Comparison of ENCODE assay signal across 10 cellular contexts in genomic region chr3:111073186-111073585, GRCh38. TPM values are rescaled to one million over a fixed set of nuclear protein-coding genes. Genes with fewer than 3 reads are reported as not detected.
DNase-seq lines count a peak whose midpoint lies in the region; ATAC-seq and TF ChIP-seq lines count a peak whose summit lies in the region.
"Had no signal": no experiment of that assay in that cellular context is flagged by ENCODE, and none has a peak within 500 bp of the region (broad histone marks: within the 10 kb centered on the region; RNA-seq: fewer than 3 reads in every experiment).

No MANE protein-coding gene starts in this region.

- H2BK120ac ChIP-seq in mesenchymal stem cell (ENCODE audit: low read depth, low read length) = no peak overlapping the region

- H3K27ac ChIP-seq in heart right ventricle (no peak overlapping the region), mesenchymal stem cell (ENCODE audit: low read length, poor library complexity, severe bottlenecking) (peak overlapping the region; percentile 36), uterus (peak overlapping the region in 1 of 2 donors; percentile 96)
- H3K27ac ChIP-seq in effector memory CD4-positive, alpha-beta T cell (ENCODE audit: insufficient read depth, low read length, poor library complexity, severe bottlenecking) = no peak overlapping the region

- H2AFZ ChIP-seq in mesenchymal stem cell (ENCODE audit: low read depth, low read length) = no peak overlapping the region

- no peak overlapping the region for H2BK5ac ChIP-seq in mesenchymal stem cell (ENCODE audit: low read depth, low read length, poor library complexity, severe bottlenecking)

- H3K36me3 ChIP-seq in heart right ventricle = no peaks in the 10 kb centered on the region
- no peaks in the 10 kb centered on the region for H3K36me3 ChIP-seq in mesenchymal stem cell (ENCODE audit: control insufficient read depth in 1 of 2, insufficient read depth in 2 of 2, low read depth in 1 of 2, low read length in 2 of 2)
- H3K36me3 ChIP-seq in uterus = no peaks in the 10 kb centered on the region
- H3K36me3 ChIP-seq in effector memory CD4-positive, alpha-beta T cell (ENCODE audit: control insufficient read depth, insufficient read depth, low read length) = no peaks in the 10 kb centered on the region

- TSS peak; percentile 34 for BruUV-seq in MCF 10A (replicated peaks; lab: Mats Ljungman, UMichigan)

- peak overlapping the region; percentile 96 for H3K9ac ChIP-seq in mesenchymal stem cell (ENCODE audit: low read length)

- peaks cover 0 to 49% (median 0%) of the 10 kb centered on the region in 7 donors for H3K27me3 ChIP-seq in heart right ventricle
- H3K27me3 ChIP-seq in mesenchymal stem cell (ENCODE audit: control insufficient read depth in 1 of 2, insufficient read depth in 1 of 2, low read length in 2 of 2) = no peaks in the 10 kb centered on the region
- H3K27me3 ChIP-seq in uterus = no peaks in the 10 kb centered on the region
- no peaks in the 10 kb centered on the region for H3K27me3 ChIP-seq in effector memory CD4-positive, alpha-beta T cell (replicated peaks; ENCODE audit: control insufficient read depth, insufficient read depth, low read length, poor library complexity, severe bottlenecking)

- no peak overlapping the region for H3K4ac ChIP-seq in mesenchymal stem cell (ENCODE audit: low read depth in 1 of 2, low read length in 2 of 2)

- TF ChIP-seq CTCF in heart right ventricle (IDR thresholded peaks at IDR 0.05) (no peak), MCF 10A (IDR thresholded peaks at IDR 0.05; ENCODE audit: unreplicated experiment) (no peak), uterus (IDR thresholded peaks at IDR 0.05) (no peak)

- CTCF ChIA-PET in MCF 10A (lab: Yijun Ruan, JAX) = interaction anchor here (0.8 kb wide), 1 partner anchor 1512 kb away, joined by 3 read pairs; no protein-coding TSS in a partner anchor

- peak overlapping the region; percentile 78 for H3K4me3 Mint-ChIP-seq in MCF 10A (ENCODE audit: unreplicated experiment)

- no peak overlapping the region for H4K8ac ChIP-seq in mesenchymal stem cell (ENCODE audit: low read length)

- H3K4me1 ChIP-seq in heart right ventricle (peaks cover 0 to 29% (median 18%) of the 10 kb centered on the region in 9 donors), mesenchymal stem cell (ENCODE audit: control insufficient read depth, insufficient read depth, low read depth, low read length) (peaks cover 9% of the 10 kb centered on the region), uterus (no peaks in the 10 kb centered on the region)
- peaks cover 16% of the 10 kb centered on the region for H3K4me1 ChIP-seq in effector memory CD4-positive, alpha-beta T cell (ENCODE audit: control insufficient read depth, insufficient read depth, low read length, poor library complexity, severe bottlenecking)

- no peak overlapping the region for H4K91ac ChIP-seq in mesenchymal stem cell (ENCODE audit: low read length)

- no peaks in the 10 kb centered on the region for H3K79me1 ChIP-seq in mesenchymal stem cell (replicated peaks; ENCODE audit: low read length, poor library complexity, severe bottlenecking)

- no peak for TF ChIP-seq POLR2A in uterus (IDR thresholded peaks at IDR 0.05)

- H2AK5ac ChIP-seq in mesenchymal stem cell (ENCODE audit: low read length, severe bottlenecking) = no peak overlapping the region

- peaks cover 35% of the 10 kb centered on the region for H3K4me1 Mint-ChIP-seq in MCF 10A (ENCODE audit: insufficient read depth, unreplicated experiment)

- no peaks in the 10 kb centered on the region for H3K9me3 Mint-ChIP-seq in MCF 10A (ENCODE audit: unreplicated experiment)

- DNase-seq in heart right ventricle = no peak
- no peak for DNase-seq in left cardiac atrium
- DNase-seq in MCF 10A (ENCODE audit: unreplicated experiment) = peak; percentile 43
- peak; percentile 55 for DNase-seq in mesenchymal stem cell
- no peak for DNase-seq in uterus
- no peak for DNase-seq in effector memory CD4-positive, alpha-beta T cell
- DNase-seq: cortex of kidney, NCI-H1092 treated with DMSO at 0.1 percent for 48 hours had no signal

- H3K36me3 Mint-ChIP-seq in MCF 10A (ENCODE audit: insufficient read depth, unreplicated experiment) = peaks cover under 1% of the 10 kb centered on the region

- POLR2A ChIA-PET in MCF 10A (lab: Yijun Ruan, JAX) = interaction anchor here (0.6 kb wide), 1 partner anchor 483 kb away, joined by 4 read pairs; no protein-coding TSS in a partner anchor

- ATAC-seq in heart right ventricle = no peak
- ATAC-seq in left cardiac atrium = no peak
- ATAC-seq in HG03196 (IDR thresholded peaks at IDR 0.05; ENCODE audit: unreplicated experiment) = no peak
- ATAC-seq in GM19395 (IDR thresholded peaks at IDR 0.05; ENCODE audit: unreplicated experiment) = no peak

- no peak overlapping the region for H2BK15ac ChIP-seq in mesenchymal stem cell (ENCODE audit: low read depth, poor library complexity, severe bottlenecking)

- no peak overlapping the region for H3K23ac ChIP-seq in mesenchymal stem cell (ENCODE audit: low read length in 2 of 2)

- 57 to 64% methylated on average over 5 of the region's 5 CpGs for WGBS in heart right ventricle, 2 donors
- 17% methylated on average over 5 of the region's 5 CpGs for WGBS in mesenchymal stem cell

- H3K18ac ChIP-seq in mesenchymal stem cell (ENCODE audit: low read depth in 1 of 2, low read length in 2 of 2) = no peak overlapping the region

- H3K27ac Mint-ChIP-seq in MCF 10A (ENCODE audit: low read depth, unreplicated experiment) = peak overlapping the region; percentile 62

- no peaks in the 10 kb centered on the region for H3K27me3 Mint-ChIP-seq in MCF 10A (ENCODE audit: insufficient read depth, unreplicated experiment)

- H3K9me3 ChIP-seq in heart right ventricle = no peaks in the 10 kb centered on the region
- no peaks in the 10 kb centered on the region for H3K9me3 ChIP-seq in mesenchymal stem cell (ENCODE audit: control insufficient read depth, low read length)
- H3K9me3 ChIP-seq in uterus = no peaks in the 10 kb centered on the region
- H3K9me3 ChIP-seq in effector memory CD4-positive, alpha-beta T cell (ENCODE audit: control insufficient read depth, low read length) = no peaks in the 10 kb centered on the region

- intact Hi-C loops in heart right ventricle (cut with DNase I) (loop anchor here in 2 of 10 donors (10.0 kb wide), 1 partner anchor 1338 kb away; no protein-coding TSS in a partner anchor), left cardiac atrium (cut with DNase I) (no loop called here), MCF 10A (cut with micrococcal nuclease) (loop anchor here (5.0 to 10.0 kb wide), 3 partner anchors 464 to 658 kb away; no protein-coding TSS in a partner anchor), uterus (cut with DNase I; ENCODE audit: low total_unique reads) (no loop called here)

- peak overlapping the region; percentile 73 for H3K4me2 ChIP-seq in mesenchymal stem cell (ENCODE audit: low read length, poor library complexity, severe bottlenecking)

- no peak overlapping the region for H3K14ac ChIP-seq in mesenchymal stem cell (ENCODE audit: low read length in 2 of 2)

- no peak overlapping the region for H2BK12ac ChIP-seq in mesenchymal stem cell (ENCODE audit: low read length in 2 of 2)

- H3K4me3 ChIP-seq in heart right ventricle (peak overlapping the region in 8 of 10 donors; percentile 71 to 94 (median 83)), mesenchymal stem cell (ENCODE audit: insufficient read depth in 1 of 2, low read depth in 1 of 2, low read length in 2 of 2) (peak overlapping the region in 1 of 2 experiments; percentile 98), uterus (peak overlapping the region; percentile 59 to 96)
- no peak overlapping the region for H3K4me3 ChIP-seq in effector memory CD4-positive, alpha-beta T cell (ENCODE audit: insufficient read depth, low read depth, low read length, poor library complexity, severe bottlenecking)

RNA-seq across cellular contexts. Expression of gene NECTIN3, which starts 1.6 kb away (rescaled TPM):
- total RNA-seq in heart right ventricle (10 to 100 TPM in 5 of 10 donors, 1 to 10 TPM in 5; 4.9 to 11.5 (median 9.0) TPM), left cardiac atrium (10 to 100 TPM; 12.2 to 13.2 TPM), MCF 10A (2022) (24.0 and 25.6 TPM in 2 replicates), uterus (10 to 100 TPM; 21.8 to 60.3 (median 45.0) TPM)
- polyA plus RNA-seq in heart right ventricle = 1 to 10 TPM; 2.6 to 3.7 TPM
- polyA plus RNA-seq in mesenchymal stem cell (2013, experiment 1 of 2) = 29.5 TPM
- 31.6 TPM for polyA plus RNA-seq in mesenchymal stem cell (2013, experiment 2 of 2)

Comparison
In these comparisons a context has a peak if more than half of its experiments do, and no peak if none do; other contexts are left out.
1. DNase-seq: peak in MCF 10A (single experiment) and mesenchymal stem cell (single experiment); none in heart right ventricle (0 of 2), left cardiac atrium (single experiment), uterus (0 of 2) and effector memory CD4-positive, alpha-beta T cell (0 of 3).